8 cellular contexts compared by ENCODE assay signal in the genomic region with DNA sequence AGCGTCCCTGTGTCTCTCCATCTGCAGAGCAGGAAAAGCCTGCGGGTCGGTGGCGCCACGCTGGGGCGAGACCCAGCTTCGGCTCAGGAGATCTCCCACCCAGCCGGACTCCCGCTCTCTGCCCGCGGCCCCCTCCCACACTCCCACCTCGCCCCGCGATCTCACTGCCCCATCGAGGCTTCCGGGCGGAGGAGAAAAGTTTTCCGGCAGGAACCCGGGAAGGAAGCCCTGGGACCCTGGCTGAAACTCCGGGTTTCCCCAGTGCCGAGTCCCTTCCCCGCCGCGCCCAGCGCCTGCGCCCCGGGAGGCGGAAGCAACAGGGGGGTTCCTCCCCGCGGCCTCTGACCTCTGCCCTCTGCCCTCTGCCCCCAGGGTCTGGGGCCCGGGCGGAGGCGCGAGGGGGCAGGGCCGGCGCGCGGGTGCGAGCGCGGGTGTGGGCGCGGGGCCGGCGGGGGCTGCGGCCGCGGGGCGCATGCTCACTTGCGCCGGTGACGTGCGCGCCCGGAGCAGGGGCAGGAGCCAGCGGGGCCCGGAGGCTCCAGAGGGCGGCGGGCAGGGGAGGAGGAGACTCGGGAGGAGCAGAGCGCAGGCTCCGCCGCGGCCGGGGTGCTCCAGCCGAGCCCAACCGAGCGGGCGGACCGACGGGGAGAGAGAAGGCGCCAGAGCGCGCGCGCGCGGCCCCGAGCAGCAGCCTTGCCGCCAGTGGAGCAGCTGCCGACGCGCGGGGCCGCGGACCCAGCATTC. TPM values are rescaled to one million over a fixed set of nuclear protein-coding genes. Genes with fewer than 3 reads are reported as not detected.
A peak's percentile ranks its signal among the peaks of the same experiment; 100 is the strongest.
DNase-seq lines count a peak whose midpoint lies in the region; ATAC-seq, FAIRE-seq and TF ChIP-seq lines count a peak whose summit lies in the region.

A gene (plus strand): TSS at position 541 of the 744 bp plus-strand sequence. CDS start 379 bp downstream, outside the sequence.

- in situ Hi-C loops in GM13976 (cut with MboI; ENCODE audit: low sequenced_read_pairs, unreplicated experiment), result no loop called here

- TF ChIP-seq CTCF in GM13976 (IDR thresholded peaks at IDR 0.05; ENCODE audit: borderline replicate concordance, control extremely low read depth, extremely low read depth, insufficient read depth, missing control alignments) (no peak), ascending aorta (IDR thresholded peaks at IDR 0.05) (no peak)

- H3K4me1 ChIP-seq in ascending aorta (peaks cover 0 to 13% of the 10 kb centered on the region in 2 donors), right cardiac atrium (ENCODE audit: control insufficient read depth, insufficient read depth, low read length) (peaks cover 10% of the 10 kb centered on the region)

- H3K4me3 ChIP-seq in ascending aorta (peak within 1 kb of the TSS; percentile 86 to 89), right cardiac atrium (ENCODE audit: low read length) (peak within 1 kb of the TSS; percentile 88)

- under 1% methylated on average over 86 of the region's 86 CpGs for WGBS in right cardiac atrium

- no peaks in the 10 kb centered on the region for H3K27me3 ChIP-seq in ascending aorta
- no peaks in the 10 kb centered on the region for H3K27me3 ChIP-seq in right cardiac atrium (ENCODE audit: control insufficient read depth, insufficient read depth)

- peak; percentile 66 for FAIRE-seq in urothelium cell line (lab: Jason Lieb, UNC)

- H3K27ac ChIP-seq in ascending aorta (peak within 1 kb of the TSS; percentile 83 to 93), right cardiac atrium (ENCODE audit: low read length) (peak within 1 kb of the TSS; percentile 70)

- DNase-seq in GM13976 (ENCODE audit: low spot score), result peak; percentile 96
- DNase-seq in NCI-H1105 treated with DMSO at 0.1 percent for 48 hours (lab: John Stamatoyannopoulos, UW), result peak; percentile 94
- DNase-seq in T-helper 22 cell (ENCODE audit: low read depth), result peak; percentile 75
- peak; percentile 51 to 94 for DNase-seq in ascending aorta (ENCODE audit: low spot score in 2 of 2)
- peak; percentile 96 to 98 (median 98) for DNase-seq in right cardiac atrium
- peak; percentile 92 for DNase-seq in putamen (ENCODE audit: low spot score)
- peak; percentile 99 for DNase-seq in urothelium cell line (ENCODE audit: low spot score)

- intact Hi-C loops in ascending aorta (cut with DNase I), result loop anchor here (1.0 to 5.0 kb wide), 4 partner anchors 22 to 518 kb away; a partner anchor contains a TSS
- intact Hi-C loops in right cardiac atrium (cut with DNase I), result loop anchor here in 1 of 4 donors (5.0 kb wide), 1 partner anchor 48 kb away; no protein-coding TSS in a partner anchor

- H3K36me3 ChIP-seq in ascending aorta, result no peaks in the 10 kb centered on the region

- peak; percentile 82 for ATAC-seq in HG02642 (IDR thresholded peaks at IDR 0.05; ENCODE audit: poor library complexity, unreplicated experiment)
- ATAC-seq in right cardiac atrium, result peak; percentile 92 to 96

- no peaks in the 10 kb centered on the region for H3K9me3 ChIP-seq in ascending aorta
- no peaks in the 10 kb centered on the region for H3K9me3 ChIP-seq in right cardiac atrium (ENCODE audit: control insufficient read depth, low read length)

RNA-seq across cellular contexts. Expression of the gene that starts here (rescaled TPM):
- total RNA-seq in ascending aorta, result 50.1 TPM
- total RNA-seq in right cardiac atrium, result 100 to 1,000 TPM in 1 of 4 donors, 10 to 100 TPM in 3; 53.7 to 100 (median 87.8) TPM
- polyA plus RNA-seq in right cardiac atrium, result 19.5 TPM

Comparison
In these comparisons a context has a peak if more than half of its experiments do, and no peak if none do; other contexts are left out.
1. Peak in every context shown above with its lines: DNase-seq, ATAC-seq, H3K4me3 ChIP-seq and H3K27ac ChIP-seq.